In genomic region chr3:27633224-27633545, GRCh38 we compare ENCODE assay signal across 8 cellular contexts.
DNase-seq lines count a peak whose midpoint lies in the region; ATAC-seq and TF ChIP-seq lines count a peak whose summit lies in the region.

No MANE protein-coding gene starts in this region.

- DNase-seq in AML-193 (lab: John Stamatoyannopoulos, UW) (peak; percentile 69 to 81), T-helper 1 cell (peak in 3 of 5 donors; percentile 8 to 11 (median 10)), fibroblast of mammary gland (ENCODE audit: low read depth) (peak; percentile 63), osteocyte (ENCODE audit: extremely low spot score, unreplicated experiment) (no peak), NCI-H226 (no peak), cerebellar nuclear complex (lab: John Stamatoyannopoulos, UW) (no peak)

- TF ChIP-seq CTCF in fibroblast of mammary gland (conservative IDR thresholded peaks at IDR 0.05; ENCODE audit: control insufficient read depth, insufficient read depth, low read depth, low read length), result no peak
- TF ChIP-seq CTCF in osteocyte (IDR thresholded peaks at IDR 0.05), result no peak

- ATAC-seq in GM19035 (IDR thresholded peaks at IDR 0.05; ENCODE audit: unreplicated experiment), result peak; percentile 18
- ATAC-seq in HG03354 (IDR thresholded peaks at IDR 0.05; ENCODE audit: poor library complexity, severe bottlenecking, unreplicated experiment), result peak; percentile 22

- peaks cover 20% of the 10 kb centered on the region for H3K4me1 Mint-ChIP-seq in osteocyte (ENCODE audit: unreplicated experiment)

- peak overlapping the region; percentile 79 for H3K4me3 Mint-ChIP-seq in osteocyte (ENCODE audit: unreplicated experiment)

- peak overlapping the region; percentile 46 for H3K4me3 ChIP-seq in fibroblast of mammary gland (ENCODE audit: control insufficient read depth, low read depth, low read length)

- H3K27me3 Mint-ChIP-seq in osteocyte (ENCODE audit: unreplicated experiment), result no peaks in the 10 kb centered on the region

- no peaks in the 10 kb centered on the region for H3K9me3 Mint-ChIP-seq in osteocyte (ENCODE audit: unreplicated experiment)

- no peaks in the 10 kb centered on the region for H3K36me3 Mint-ChIP-seq in osteocyte (ENCODE audit: unreplicated experiment)

- peak overlapping the region; percentile 81 for H3K27ac Mint-ChIP-seq in osteocyte (ENCODE audit: unreplicated experiment)

Comparison
In these comparisons a context has a peak if more than half of its experiments do, and no peak if none do; other contexts are left out.
1. DNase-seq: peak in AML-193 (2 of 2), T-helper 1 cell (3 of 5) and fibroblast of mammary gland (single experiment); none in osteocyte (single experiment), NCI-H226 (single experiment) and cerebellar nuclear complex (0 of 2).